19 cellular contexts compared by ENCODE assay signal in genomic region chr15:41840673-41841072, GRCh38.
"Had no signal": no experiment of that assay in that cellular context is flagged by ENCODE, and none has a peak within 500 bp of the region (broad histone marks: within the 10 kb centered on the region; RNA-seq: fewer than 3 reads in every experiment).

No MANE protein-coding gene starts in this region.

- H3K4me2 ChIP-seq: hepatocyte had no signal

- H2AFZ ChIP-seq: hepatocyte had no signal

- H3K9me3 Mint-ChIP-seq: naive thymus-derived CD8-positive, alpha-beta T cell had no signal

- H3K9me3 ChIP-seq: mucosa of descending colon, psoas muscle, spleen, stomach, thoracic aorta, transverse colon had no signal

- ATAC-seq: foreskin keratinocyte; left colon; mucosa of descending colon; naive thymus-derived CD8-positive, alpha-beta T cell; psoas muscle; sciatic nerve had no signal

- H3K4me3 ChIP-seq: hepatocyte, mucosa of descending colon, psoas muscle, spleen, stomach, thoracic aorta, transverse colon had no signal

- H3K27me3 ChIP-seq: foreskin keratinocyte, hepatocyte, spleen, stomach, transverse colon had no signal

- H3K4me1 ChIP-seq: foreskin keratinocyte, spleen had no signal

- H3K27ac Mint-ChIP-seq: naive thymus-derived CD8-positive, alpha-beta T cell had no signal

- H3K27me3 Mint-ChIP-seq: naive thymus-derived CD8-positive, alpha-beta T cell had no signal

- DNase-seq: effector memory CD4-positive, alpha-beta T cell; erythroblast; foreskin keratinocyte; head of caudate nucleus; left colon; mucosa of descending colon; naive thymus-derived CD8-positive, alpha-beta T cell; psoas muscle; spleen; stimulated activated CD4-positive, alpha-beta T cell treated with anti-CD3 and anti-CD28 coated beads, Interleukin-15, amount 100 ng/mL, for 24 hours; stimulated activated CD4-positive, alpha-beta T cell treated with anti-CD3 and anti-CD28 coated beads, Interleukin-1b, Interleukin-23, amount 100 ng/mL, for 48 hours; stimulated activated CD4-positive, alpha-beta T cell treated with anti-CD3 and anti-CD28 coated beads, Interleukin-4, amount 100 ng/mL, for 4 hours; stimulated activated naive CD4-positive, alpha-beta T cell; stomach; substantia nigra; transverse colon had no signal

- H3K4me3 Mint-ChIP-seq: naive thymus-derived CD8-positive, alpha-beta T cell had no signal

- H3K27ac ChIP-seq: foreskin keratinocyte, hepatocyte, psoas muscle, spleen, stomach, thoracic aorta, transverse colon had no signal

- H3K79me2 ChIP-seq: hepatocyte had no signal
